In the genomic region with DNA sequence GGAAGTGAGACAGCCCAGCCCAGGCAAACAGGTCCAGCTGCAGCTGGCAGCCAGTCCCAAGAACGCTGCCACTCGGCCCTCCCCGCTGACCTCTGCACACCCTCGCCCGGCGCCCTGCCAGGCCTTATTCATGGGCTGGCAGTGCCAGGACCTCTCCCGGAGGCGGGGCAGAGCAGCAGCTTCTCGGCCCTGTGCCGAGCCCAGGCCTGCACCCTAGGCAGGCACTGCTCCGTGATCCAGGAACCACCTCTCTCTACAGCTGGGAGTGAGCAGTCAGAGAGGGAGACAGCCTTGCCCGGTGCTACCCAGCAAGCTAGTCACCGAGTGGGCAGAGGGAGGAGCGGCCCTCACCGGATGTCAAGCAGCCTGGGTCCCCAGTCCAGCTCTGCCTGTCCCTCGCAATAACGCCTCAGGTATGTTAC, we compare ENCODE assay signal across 11 cellular contexts.
DNase-seq lines count a peak whose midpoint lies in the region; ATAC-seq, FAIRE-seq and TF ChIP-seq lines count a peak whose summit lies in the region.
"Had no signal": no experiment of that assay in that cellular context is flagged by ENCODE, and none has a peak within 500 bp of the region (broad histone marks: within the 10 kb centered on the region; RNA-seq: fewer than 3 reads in every experiment).

No MANE protein-coding gene starts in this region.

- POLR2A ChIA-PET in A549 (lab: Yijun Ruan, JAX) = interaction anchor here (0.6 to 2.1 kb wide), 4 partner anchors 9 to 122 kb away, joined by 3 to 15 read pairs (median 4); partner anchors contain the start of genes CBX4 and CBX8

- H3K9ac ChIP-seq in mucosa of stomach (ENCODE audit: low read length) = peak overlapping the region; percentile 83
- H3K9ac ChIP-seq: BLaER1 had no signal

- peaks cover 35% of the 10 kb centered on the region for H3K4me1 ChIP-seq in A549
- peaks cover 61% of the 10 kb centered on the region for H3K4me1 ChIP-seq in mucosa of stomach (ENCODE audit: control insufficient read depth, insufficient read depth, low read length)

- TF ChIP-seq EP300 in A549 (IDR thresholded peaks at IDR 0.05) = no peak

- CTCF ChIA-PET in A549 (lab: Yijun Ruan, JAX) = interaction anchor here (0.7 to 3.4 kb wide), 11 partner anchors 13 to 156 kb away, joined by 3 to 27 read pairs (median 4); partner anchors contain the start of gene CBX4

- peaks cover 3% of the 10 kb centered on the region for H3K27me3 ChIP-seq in mucosa of stomach (ENCODE audit: control insufficient read depth, insufficient read depth, low read length)

- TF ChIP-seq CTCF in A549 (IDR thresholded peaks at IDR 0.05) (no peak), epithelial cell of proximal tubule (conservative IDR thresholded peaks at IDR 0.05; ENCODE audit: low read depth, low read length) (no peak)

- peak overlapping the region; percentile 70 to 86 for H3K27ac ChIP-seq in A549
- H3K27ac ChIP-seq: BLaER1 had no signal

- ATAC-seq in A549 = peak; percentile 64 to 82
- no peak for ATAC-seq in GM21825 (IDR thresholded peaks at IDR 0.05; ENCODE audit: unreplicated experiment)
- no peak for ATAC-seq in GM18519 (IDR thresholded peaks at IDR 0.05; ENCODE audit: low FRiP score, unreplicated experiment)

- no peaks in the 10 kb centered on the region for H3K36me3 ChIP-seq in mucosa of stomach (ENCODE audit: control insufficient read depth, insufficient read depth, low read length)
- H3K36me3 ChIP-seq: BLaER1 had no signal

- no peak for TF ChIP-seq POLR2A in A549 (IDR thresholded peaks at IDR 0.05; ENCODE audit: low read length)

- TF ChIP-seq RAD21 in A549 (conservative IDR thresholded peaks at IDR 0.05 in 1 of 2, IDR thresholded peaks at IDR 0.05 in 1 of 2) = 0 out of 5 replicates have a peak, but pooled peaks of 1 of the 2 experiments have one; percentile 21

- peak overlapping the region; percentile 3; the same call in 1 of the 3 replicates for H3K4me3 ChIP-seq in A549
- H3K4me3 ChIP-seq in epithelial cell of proximal tubule (ENCODE audit: low read depth, low read length) = no peak overlapping the region
- H3K4me3 ChIP-seq in mucosa of stomach (ENCODE audit: low read length) = peak overlapping the region; percentile 54
- H3K4me3 ChIP-seq: BLaER1 had no signal

- H3K9me3 ChIP-seq in A549 (no peaks in the 10 kb centered on the region), mucosa of stomach (ENCODE audit: control insufficient read depth, low read length) (no peaks in the 10 kb centered on the region)
- H3K9me3 ChIP-seq: BLaER1 had no signal

- H3K4me2 ChIP-seq in A549 = peak overlapping the region; percentile 69
- H3K4me2 ChIP-seq: BLaER1 had no signal

- no peak for FAIRE-seq in A549 (lab: Jason Lieb, UNC)

- WGBS in A549 (ENCODE audit: missing lambda C conversion rate) = 19% methylated on average over 16 of the region's 17 CpGs

- DNase-seq in A549 (ENCODE audit: low read depth in 1 of 2, low spot score in 1 of 2) (peak; percentile 74 to 81), NCI-H69 (lab: John Stamatoyannopoulos, UW) (peak; percentile 44), epithelial cell of proximal tubule (ENCODE audit: low read depth) (peak; percentile 25), MV-4-11 (lab: John Stamatoyannopoulos, UW) (no peak), NCI-H187 treated with DMSO at 0.1 percent for 48 hours (lab: John Stamatoyannopoulos, UW) (no peak)
- DNase-seq: Karpas-422; stimulated activated CD4-positive, alpha-beta T cell treated with anti-CD3 and anti-CD28 coated beads, Interleukin-4, amount 100 ng/mL, for 24 hours had no signal

TF ChIP-seq in A549, 52 proteins besides CTCF, POLR2A, EP300 and RAD21:
- TF ChIP-seq HEYL (CRISPR knock-in tag; IDR thresholded peaks at IDR 0.05) = no peak
- peak; percentile 55 for TF ChIP-seq ZFP36 (IDR thresholded peaks at IDR 0.05; ENCODE audit: borderline replicate concordance, partially characterized antibody)
- TF ChIP-seq PBX3 (IDR thresholded peaks at IDR 0.05) = no peak
- TF ChIP-seq CBX8 (IDR thresholded peaks at IDR 0.05) = no peak
- no peak for TF ChIP-seq FOSB (CRISPR knock-in tag; IDR thresholded peaks at IDR 0.05)
- TF ChIP-seq, protein P1, sequence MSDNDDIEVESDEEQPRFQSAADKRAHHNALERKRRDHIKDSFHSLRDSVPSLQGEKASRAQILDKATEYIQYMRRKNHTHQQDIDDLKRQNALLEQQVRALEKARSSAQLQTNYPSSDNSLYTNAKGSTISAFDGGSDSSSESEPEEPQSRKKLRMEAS (IDR thresholded peaks at IDR 0.05) = 0 out of 2 replicates have a peak, but pooled peaks have one; percentile 36
- TF ChIP-seq POLR2AphosphoS2 (conservative IDR thresholded peaks at IDR 0.05; ENCODE audit: low read length) = no peak

Comparison
In these comparisons a context has a peak if more than half of its experiments do, and no peak if none do; other contexts are left out.
1. ATAC-seq: peak in A549 (2 of 2); none in GM21825 (single experiment) and GM18519 (single experiment).
2. DNase-seq: peak in A549 (2 of 2), NCI-H69 (single experiment) and epithelial cell of proximal tubule (single experiment); none in MV-4-11 (single experiment) and NCI-H187 treated with DMSO at 0.1 percent for 48 hours (single experiment).